ENCODE assay signal across 12 cellular contexts in genomic region chr11:48088682-48089050, GRCh38.
DNase-seq lines count a peak whose midpoint lies in the region; ATAC-seq, FAIRE-seq and TF ChIP-seq lines count a peak whose summit lies in the region.
"Had no signal": no experiment of that assay in that cellular context is flagged by ENCODE, and none has a peak within 500 bp of the region (broad histone marks: within the 10 kb centered on the region; RNA-seq: fewer than 3 reads in every experiment).

No MANE protein-coding gene starts in this region.

- H3K9me3 ChIP-seq in right atrium auricular region (no peaks in the 10 kb centered on the region), H1 (ENCODE audit: insufficient read depth in 2 of 2, low read depth in 1 of 2, low read length in 1 of 2) (peaks cover 0 to 4% of the 10 kb centered on the region in 2 experiments; a peak in 1 of 4 replicates), upper lobe of right lung (no peaks in the 10 kb centered on the region), spleen (no peaks in the 10 kb centered on the region)

- TF ChIP-seq RAD21 in H1 (IDR thresholded peaks at IDR 0.05 in 1 of 2, conservative IDR thresholded peaks at IDR 0.05 in 1 of 2; ENCODE audit: low read depth in 2 of 2, low read length in 2 of 2) = no peak

- no peaks in the 10 kb centered on the region for H4K20me1 ChIP-seq in H1 (replicated peaks in 1 of 2; ENCODE audit: control insufficient read depth in 1 of 2, insufficient read depth in 2 of 2, low read length in 2 of 2)

- H3K4me3 ChIP-seq in right atrium auricular region = no peak overlapping the region
- no peak overlapping the region for H3K4me3 ChIP-seq in H1 (ENCODE audit: extremely low read depth in 1 of 4, insufficient read depth in 2 of 4, low read depth in 3 of 4, low read length in 4 of 4)
- H3K4me3 ChIP-seq in upper lobe of right lung = no peak overlapping the region
- no peak overlapping the region for H3K4me3 ChIP-seq in spleen

- peaks cover 0 to 21% of the 10 kb centered on the region in 2 donors for H3K4me1 ChIP-seq in right atrium auricular region
- peaks cover 3 to 13% (median 8%) of the 10 kb centered on the region in 4 experiments for H3K4me1 ChIP-seq in H1 (replicated peaks in 1 of 4; ENCODE audit: control insufficient read depth in 3 of 4, insufficient read depth in 4 of 4, low read length in 3 of 4)
- peaks cover 8% of the 10 kb centered on the region for H3K4me1 ChIP-seq in upper lobe of right lung
- peaks cover 7 to 88% (median 42%) of the 10 kb centered on the region in 6 donors for H3K4me1 ChIP-seq in spleen

- no peak overlapping the region for H3K4ac ChIP-seq in H1 (replicated peaks; ENCODE audit: insufficient read length, low read depth, low read length)

- H3K14ac ChIP-seq in H1 (ENCODE audit: insufficient read length) = no peak overlapping the region

- no peak overlapping the region for H4K91ac ChIP-seq in H1 (replicated peaks; ENCODE audit: insufficient read length, low read length)

- no peak overlapping the region for H3K56ac ChIP-seq in H1 (replicated peaks; ENCODE audit: insufficient read length, low read depth, low read length)

- no peaks in the 10 kb centered on the region for H3K23me2 ChIP-seq in H1 (ENCODE audit: low read depth, low read length)

- no peak overlapping the region for H2BK15ac ChIP-seq in H1 (ENCODE audit: low read length)

- no peak for FAIRE-seq in H1 (lab: Jason Lieb, UNC)

- TF ChIP-seq CTCF in right atrium auricular region (IDR thresholded peaks at IDR 0.05) (no peak), H1 (IDR thresholded peaks at IDR 0.05; ENCODE audit: control extremely low read depth in 1 of 3, insufficient read depth in 1 of 3, low read depth in 1 of 3, low read length in 3 of 3) (no peak), upper lobe of right lung (IDR thresholded peaks at IDR 0.05) (no peak), spleen (IDR thresholded peaks at IDR 0.05 in 8 of 11, conservative IDR thresholded peaks at IDR 0.05 in 3 of 11) (no peak), omental fat pad (IDR thresholded peaks at IDR 0.05) (no peak)

- ATAC-seq in left ventricle myocardium superior (peak; percentile 56), upper lobe of right lung (peak; percentile 20), omental fat pad (ENCODE audit: low FRiP score) (no peak)

- peak overlapping the region; percentile 15; the same call in 1 of the 2 replicates for H2BK5ac ChIP-seq in H1 (ENCODE audit: low read depth, low read length)

- no peak overlapping the region for H3K23ac ChIP-seq in H1 (ENCODE audit: insufficient read length)

- H3K27me3 ChIP-seq in right atrium auricular region (no peaks in the 10 kb centered on the region), H1 (replicated peaks in 1 of 4; ENCODE audit: control insufficient read depth in 3 of 4, extremely low read depth in 1 of 4, insufficient read depth in 3 of 4, low read length in 3 of 4) (no peaks in the 10 kb centered on the region), upper lobe of right lung (no peaks in the 10 kb centered on the region), spleen (replicated peaks in 1 of 7) (no peaks in the 10 kb centered on the region)

- no peak overlapping the region for H2BK120ac ChIP-seq in H1 (replicated peaks; ENCODE audit: low read depth, low read length)

- POLR2A ChIA-PET in H1 (lab: Charles Lee; ENCODE audit: partially characterized antibody) = interaction anchor here (1.2 kb wide), 1 partner anchor 8 kb away, joined by 3 read pairs; no protein-coding TSS in a partner anchor

- no peak overlapping the region for H4K5ac ChIP-seq in H1 (ENCODE audit: insufficient read length, low read depth, low read length)

- H3K9ac ChIP-seq in H1 (replicated peaks in 1 of 4; ENCODE audit: extremely low read depth in 1 of 4, low read depth in 3 of 4, low read length in 3 of 4) = no peak overlapping the region

- no peak overlapping the region for H3K27ac ChIP-seq in right atrium auricular region
- H3K27ac ChIP-seq in H1 (ENCODE audit: low read depth, low read length) = no peak overlapping the region
- H3K27ac ChIP-seq in upper lobe of right lung = no peak overlapping the region
- peak overlapping the region in 3 of 8 donors; percentile 4 to 21 (median 7) for H3K27ac ChIP-seq in spleen

- H3K36me3 ChIP-seq in right atrium auricular region (no peaks in the 10 kb centered on the region), H1 (ENCODE audit: control insufficient read depth in 2 of 4, insufficient read depth in 4 of 4, low read length in 3 of 4) (no peaks in the 10 kb centered on the region), upper lobe of right lung (no peaks in the 10 kb centered on the region), spleen (peaks cover 0 to 12% (median 0%) of the 10 kb centered on the region in 6 donors)

- TF ChIP-seq POLR2A in H1 (IDR thresholded peaks at IDR 0.05; ENCODE audit: control extremely low read depth in 1 of 2, low read depth in 2 of 2, low read length in 2 of 2) = no peak
- TF ChIP-seq POLR2A in spleen (IDR thresholded peaks at IDR 0.05) = no peak

- CTCF ChIA-PET in H1 (lab: Charles Lee; ENCODE audit: partially characterized antibody) = interaction anchor here (0.6 to 1.3 kb wide), 7 partner anchors 9 to 166 kb away, joined by 3 to 5 read pairs (median 3); no protein-coding TSS in a partner anchor

- H3K4me2 ChIP-seq in H1 (ENCODE audit: insufficient read depth in 1 of 2, low read depth in 2 of 2, low read length in 2 of 2) = peak overlapping the region; percentile 33 to 47; a peak in 2 of 4 replicates

- DNase-seq in left ventricle myocardium superior = no peak
- no peak for DNase-seq in right atrium auricular region (ENCODE audit: low spot score)
- peak; percentile 50 for DNase-seq in NCI-H2196 (lab: John Stamatoyannopoulos, UW; ENCODE audit: unreplicated experiment)
- DNase-seq in H1 (ENCODE audit: low read depth in 1 of 2, low spot score in 2 of 2) = no peak
- no peak for DNase-seq in upper lobe of right lung
- DNase-seq in kidney tubule cell (ENCODE audit: low spot score) = no peak
- DNase-seq in spleen = no peak
- no peak for DNase-seq in omental fat pad (ENCODE audit: low spot score)
- DNase-seq: activated CD8-positive, alpha-beta memory T cell treated with anti-CD3 and anti-CD28 coated beads for 24 hours; GOT3; KBM-7; stimulated activated naive B cell treated with anti-CD40 and anti-IgM and Interleukin-4, amounts not matched to agents 10 μg/mL and 1 μg/mL and 100 μg/mL, for 72 hours had no signal

- 71% methylated on average over 6 of the region's 6 CpGs; no CpG with 5 or more reads in 1 of the 2 experiments for WGBS in H1 (ENCODE audit: extremely low coverage in 1 of 2, insufficient coverage in 1 of 2, insufficient read length in 1 of 2, insufficient replicate concordance in 2 of 2, low coverage in 1 of 2, low lambda C conversion rate in 2 of 2, missing lambda C conversion rate in 1 of 2), 2 experiments
- WGBS in spleen, 5 donors = 77 to 88% (median 84%) methylated on average over 6 of the region's 6 CpGs

- H2BK20ac ChIP-seq in H1 (ENCODE audit: low read length) = no peak overlapping the region

- no peak overlapping the region for H2AK5ac ChIP-seq in H1 (ENCODE audit: low read depth, low read length)

- H4K8ac ChIP-seq in H1 (ENCODE audit: extremely low read depth, insufficient read depth, low read length) = no peak overlapping the region

- H3K79me2 ChIP-seq in H1 (ENCODE audit: control insufficient read depth in 1 of 2, insufficient read depth in 2 of 2, low read length in 2 of 2) = peaks cover 0 to under 1% of the 10 kb centered on the region in 2 experiments; a peak in 1 of 4 replicates

- H3K79me1 ChIP-seq in H1 (ENCODE audit: low read depth, low read length) = peaks cover 4% of the 10 kb centered on the region

- no peak overlapping the region for H3K18ac ChIP-seq in H1 (ENCODE audit: extremely low read depth, low read length)

- TF ChIP-seq EP300 in H1 (IDR thresholded peaks at IDR 0.05; ENCODE audit: borderline replicate concordance in 1 of 2, low read depth in 2 of 2, low read length in 2 of 2) = no peak

- no peak overlapping the region for H2BK12ac ChIP-seq in H1 (ENCODE audit: low read depth, low read length)

- intact Hi-C loops in left ventricle myocardium superior (cut with micrococcal nuclease) = no loop called here
- intact Hi-C loops in upper lobe of right lung (cut with DNase I) = no loop called here
- intact Hi-C loops in spleen (cut with DNase I; ENCODE audit: low total_unique reads) = no loop called here

- no peak overlapping the region for H2AFZ ChIP-seq in H1 (ENCODE audit: low read length)

TF ChIP-seq in H1, 55 proteins besides CTCF, POLR2A, EP300 and RAD21:
- TF ChIP-seq ATF3 (IDR thresholded peaks at IDR 0.05; ENCODE audit: insufficient read depth, low read depth, low read length) = no peak
- no peak for TF ChIP-seq USF2 (IDR thresholded peaks at IDR 0.05; ENCODE audit: low read length)
